Comparison of ENCODE assay signal across 29 cellular contexts in the genomic region with DNA sequence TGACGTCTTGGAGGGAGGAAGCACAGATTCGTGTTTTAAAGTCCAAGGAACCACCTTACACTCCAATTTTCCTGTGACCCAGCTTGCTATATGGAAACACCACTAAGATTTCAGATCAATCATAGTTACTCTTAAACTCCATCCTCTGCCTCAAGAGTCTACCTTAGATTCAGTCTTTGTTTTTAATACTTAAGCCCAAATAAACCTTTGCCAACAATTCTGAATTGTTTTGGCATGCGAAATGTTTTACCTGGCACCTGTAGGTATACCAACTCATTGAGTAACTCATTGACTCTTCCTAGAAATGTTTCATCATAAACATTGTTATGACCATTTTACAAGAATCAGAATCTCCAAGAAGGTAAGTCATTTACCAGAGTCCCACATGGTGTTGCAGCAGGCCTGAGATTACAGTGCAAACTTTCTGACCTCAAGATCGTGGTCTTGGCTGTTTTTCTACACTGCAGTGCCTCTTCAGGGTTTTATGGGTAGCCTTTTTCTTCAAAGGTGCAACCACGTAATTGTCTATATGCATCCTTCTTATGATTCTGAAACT.
"Had no signal": no experiment of that assay in that cellular context is flagged by ENCODE, and none has a peak within 500 bp of the region (broad histone marks: within the 10 kb centered on the region; RNA-seq: fewer than 3 reads in every experiment).

No MANE protein-coding gene starts in this region.

- H3K27me3 Mint-ChIP-seq: activated CD4-positive, alpha-beta memory T cell treated with anti-CD3 and anti-CD28 coated beads for 36 hours; activated CD4-positive, alpha-beta T cell treated with anti-CD3 and anti-CD28 coated beads for 36 hours; activated CD4-positive, alpha-beta T cell treated with anti-CD3 and anti-CD28 coated beads, Interleukin-2, amount 10 ng/mL, durations not matched to agents 24 days and 14 days; activated CD8-positive, alpha-beta memory T cell treated with anti-CD3 and anti-CD28 coated beads, Interleukin-2, amount 10 ng/mL, durations not matched to agents 7 days and 5 days; activated naive CD4-positive, alpha-beta T cell treated with anti-CD3 and anti-CD28 coated beads, Interleukin-2, amount 50 U/mL, for 24 hours; activated naive CD8-positive, alpha-beta T cell treated with anti-CD3 and anti-CD28 coated beads for 36 hours; activated naive CD8-positive, alpha-beta T cell treated with anti-CD3 and anti-CD28 coated beads, Interleukin-2, amount 50 U/mL, for 24 hours had no signal

- H3K9me3 Mint-ChIP-seq: activated CD4-positive, alpha-beta T cell treated with anti-CD3 and anti-CD28 coated beads, Interleukin-2, amount 10 ng/mL, durations not matched to agents 24 days and 14 days; activated naive CD4-positive, alpha-beta T cell treated with anti-CD3 and anti-CD28 coated beads, Interleukin-2, amount 50 U/mL, for 24 hours; activated T-helper 1 cell treated with anti-CD3 and anti-CD28 coated beads, Interleukin-12 subunit alpha, Interleukin-12 subunit beta, Interleukin-2, Interleukin-4 antibody, amounts not matched to agents 30 ng/mL and 10 ng/mL and 1 ng/mL, durations not matched to agents 14 hours and 24 hours and 36 hours had no signal

- DNase-seq: activated CD4-positive, alpha-beta memory T cell treated with anti-CD3 and anti-CD28 coated beads for 36 hours; activated CD4-positive, alpha-beta T cell treated with anti-CD3 and anti-CD28 coated beads for 36 hours; activated CD4-positive, alpha-beta T cell treated with anti-CD3 and anti-CD28 coated beads, Interleukin-2, amount 10 ng/mL, durations not matched to agents 24 days and 14 days; activated CD4-positive, CD25-positive, alpha-beta regulatory T cell; activated CD4-positive, CD25-positive, alpha-beta regulatory T cell treated with anti-CD3 and anti-CD28 coated beads, Interleukin-2, amount 50 U/mL, for 72 hours; activated CD8-positive, alpha-beta memory T cell treated with anti-CD3 and anti-CD28 coated beads, Interleukin-2, amount 10 ng/mL, durations not matched to agents 7 days and 5 days; activated CD8-positive, alpha-beta memory T cell treated with anti-CD3 and anti-CD28 coated beads, Interleukin-2, amount 50 U/mL, for 4 hours; activated CD8-positive, alpha-beta T cell treated with anti-CD3 and anti-CD28 coated beads, Interleukin-2, amount 10 ng/mL, durations not matched to agents 7 days and 5 days; activated effector memory CD4-positive, alpha-beta T cell treated with anti-CD3 and anti-CD28 coated beads, Interleukin-2, amount 50 U/mL, for 16 hours; activated naive CD4-positive, alpha-beta T cell treated with anti-CD3 and anti-CD28 coated beads for 36 hours; activated naive CD8-positive, alpha-beta T cell treated with anti-CD3 and anti-CD28 coated beads for 36 hours; activated naive CD8-positive, alpha-beta T cell treated with anti-CD3 and anti-CD28 coated beads, Interleukin-2, amount 50 U/mL, for 24 hours; activated T-cell treated with anti-CD3 and anti-CD28 coated beads, Interleukin-2, amount 50 U/mL, for 1 hour; activated T-cell treated with anti-CD3 and anti-CD28 coated beads, Interleukin-2, amount 50 U/mL, for 48 hours; adrenal gland; amygdala; aorta; body of pancreas; central memory CD4-positive, alpha-beta T cell; cerebellar nuclear complex; colonic mucosa; effector CD8-positive, alpha-beta T cell; foreskin fibroblast; T-helper 2 cell had no signal

- H3K4me1 ChIP-seq: adrenal gland, body of pancreas, colonic mucosa had no signal

- ATAC-seq: activated CD4-positive, alpha-beta T cell treated with anti-CD3 and anti-CD28 coated beads for 36 hours; activated CD8-positive, alpha-beta memory T cell treated with anti-CD3 and anti-CD28 coated beads, Interleukin-2, amount 10 ng/mL, durations not matched to agents 7 days and 5 days; activated CD8-positive, alpha-beta T cell treated with anti-CD3 and anti-CD28 coated beads, Interleukin-2, amount 10 ng/mL, durations not matched to agents 7 days and 5 days; activated naive CD8-positive, alpha-beta T cell treated with anti-CD3 and anti-CD28 coated beads, Interleukin-2, amount 50 U/mL, for 24 hours; body of pancreas had no signal

- H3K27ac Mint-ChIP-seq: activated CD4-positive, alpha-beta memory T cell treated with anti-CD3 and anti-CD28 coated beads for 36 hours; activated CD4-positive, alpha-beta T cell treated with anti-CD3 and anti-CD28 coated beads for 36 hours; activated CD4-positive, alpha-beta T cell treated with anti-CD3 and anti-CD28 coated beads, Interleukin-2, amount 10 ng/mL, durations not matched to agents 24 days and 14 days; activated CD8-positive, alpha-beta memory T cell treated with anti-CD3 and anti-CD28 coated beads, Interleukin-2, amount 10 ng/mL, durations not matched to agents 7 days and 5 days; activated CD8-positive, alpha-beta T cell treated with anti-CD3 and anti-CD28 coated beads, Interleukin-2, amount 10 ng/mL, durations not matched to agents 7 days and 5 days; activated naive CD4-positive, alpha-beta T cell treated with anti-CD3 and anti-CD28 coated beads for 36 hours; activated naive CD4-positive, alpha-beta T cell treated with anti-CD3 and anti-CD28 coated beads, Interleukin-2, amount 50 U/mL, for 24 hours; activated naive CD8-positive, alpha-beta T cell treated with anti-CD3 and anti-CD28 coated beads for 36 hours; activated naive CD8-positive, alpha-beta T cell treated with anti-CD3 and anti-CD28 coated beads, Interleukin-2, amount 50 U/mL, for 24 hours; activated T-helper 1 cell treated with anti-CD3 and anti-CD28 coated beads, Interleukin-12 subunit alpha, Interleukin-12 subunit beta, Interleukin-2, Interleukin-4 antibody, amounts not matched to agents 30 ng/mL and 10 ng/mL and 1 ng/mL, durations not matched to agents 14 hours and 24 hours and 36 hours; activated T-helper 2 cell treated with anti-CD3 and anti-CD28 coated beads, Interferon-gamma antibody, Interleukin-2, Interleukin-4, amounts not matched to agents 10 μg/mL and 5 μg/mL and 100 μg/mL, durations not matched to agents 14 hours and 24 hours and 36 hours had no signal

- H3K4me3 ChIP-seq: adrenal gland, body of pancreas, cardiac muscle cell, colonic mucosa had no signal

- H3K27ac ChIP-seq: adrenal gland, body of pancreas, cardiac muscle cell, colonic mucosa, epithelial cell of prostate had no signal

- H3K9me3 ChIP-seq: adrenal gland, body of pancreas, colonic mucosa had no signal

- H3K36me3 Mint-ChIP-seq: activated CD4-positive, alpha-beta memory T cell treated with anti-CD3 and anti-CD28 coated beads for 36 hours; activated CD8-positive, alpha-beta memory T cell treated with anti-CD3 and anti-CD28 coated beads, Interleukin-2, amount 10 ng/mL, durations not matched to agents 7 days and 5 days; activated naive CD4-positive, alpha-beta T cell treated with anti-CD3 and anti-CD28 coated beads, Interleukin-2, amount 50 U/mL, for 24 hours; activated naive CD8-positive, alpha-beta T cell treated with anti-CD3 and anti-CD28 coated beads for 36 hours had no signal

- H3K36me3 ChIP-seq: adrenal gland, cardiac muscle cell, colonic mucosa had no signal

- H3K27me3 ChIP-seq: adrenal gland, body of pancreas, cardiac muscle cell, colonic mucosa had no signal

- H3K4me1 Mint-ChIP-seq: activated CD4-positive, alpha-beta T cell treated with anti-CD3 and anti-CD28 coated beads for 36 hours; activated CD4-positive, alpha-beta T cell treated with anti-CD3 and anti-CD28 coated beads, Interleukin-2, amount 10 ng/mL, durations not matched to agents 24 days and 14 days; activated CD8-positive, alpha-beta memory T cell treated with anti-CD3 and anti-CD28 coated beads, Interleukin-2, amount 10 ng/mL, durations not matched to agents 7 days and 5 days; activated naive CD4-positive, alpha-beta T cell treated with anti-CD3 and anti-CD28 coated beads, Interleukin-2, amount 50 U/mL, for 24 hours; activated naive CD8-positive, alpha-beta T cell treated with anti-CD3 and anti-CD28 coated beads for 36 hours; activated naive CD8-positive, alpha-beta T cell treated with anti-CD3 and anti-CD28 coated beads, Interleukin-2, amount 50 U/mL, for 24 hours had no signal

- H3K4me3 Mint-ChIP-seq: activated CD4-positive, alpha-beta memory T cell treated with anti-CD3 and anti-CD28 coated beads for 36 hours; activated CD4-positive, alpha-beta T cell treated with anti-CD3 and anti-CD28 coated beads for 36 hours; activated CD4-positive, alpha-beta T cell treated with anti-CD3 and anti-CD28 coated beads, Interleukin-2, amount 10 ng/mL, durations not matched to agents 24 days and 14 days; activated CD8-positive, alpha-beta memory T cell treated with anti-CD3 and anti-CD28 coated beads, Interleukin-2, amount 10 ng/mL, durations not matched to agents 7 days and 5 days; activated CD8-positive, alpha-beta T cell treated with anti-CD3 and anti-CD28 coated beads, Interleukin-2, amount 10 ng/mL, durations not matched to agents 7 days and 5 days; activated naive CD4-positive, alpha-beta T cell treated with anti-CD3 and anti-CD28 coated beads for 36 hours; activated naive CD4-positive, alpha-beta T cell treated with anti-CD3 and anti-CD28 coated beads, Interleukin-2, amount 50 U/mL, for 24 hours; activated naive CD8-positive, alpha-beta T cell treated with anti-CD3 and anti-CD28 coated beads for 36 hours; activated naive CD8-positive, alpha-beta T cell treated with anti-CD3 and anti-CD28 coated beads, Interleukin-2, amount 50 U/mL, for 24 hours; activated T-helper 1 cell treated with anti-CD3 and anti-CD28 coated beads, Interleukin-12 subunit alpha, Interleukin-12 subunit beta, Interleukin-2, Interleukin-4 antibody, amounts not matched to agents 30 ng/mL and 10 ng/mL and 1 ng/mL, durations not matched to agents 14 hours and 24 hours and 36 hours had no signal
